ENCODE assay signal across 8 cellular contexts in genomic region chr9:83219154-83219923, GRCh38.
DNase-seq lines count a peak whose midpoint lies in the region; ATAC-seq, FAIRE-seq and TF ChIP-seq lines count a peak whose summit lies in the region.

No MANE protein-coding gene starts in this region.

- H3K4me2 ChIP-seq in smooth muscle cell, result peak overlapping the region; percentile 89

- no peaks in the 10 kb centered on the region for H3K79me2 ChIP-seq in smooth muscle cell (ENCODE audit: low read depth)

- H3K9ac ChIP-seq in duodenal mucosa (ENCODE audit: low read depth in 1 of 2, low read length in 2 of 2) (peak overlapping the region; percentile 43 to 70), smooth muscle cell (ENCODE audit: low read depth) (peak overlapping the region; percentile 41)

- peak overlapping the region; percentile 98 for H2AFZ ChIP-seq in smooth muscle cell (ENCODE audit: low read depth)

- H4K20me1 ChIP-seq in smooth muscle cell (ENCODE audit: low read depth), result no peaks in the 10 kb centered on the region

- H3K36me3 ChIP-seq in duodenal mucosa (ENCODE audit: control insufficient read depth in 1 of 2, insufficient read depth in 2 of 2, low read length in 2 of 2), result no peaks in the 10 kb centered on the region
- no peaks in the 10 kb centered on the region for H3K36me3 ChIP-seq in smooth muscle cell (ENCODE audit: low read depth)

- peak; percentile 95 for ATAC-seq in left colon
- no peak for ATAC-seq in GM21526 (IDR thresholded peaks at IDR 0.05; ENCODE audit: low FRiP score, unreplicated experiment)

- TF ChIP-seq CTCF in AG10803 (conservative IDR thresholded peaks at IDR 0.05; ENCODE audit: low read length) (peak; percentile 83), smooth muscle cell (IDR thresholded peaks at IDR 0.05; ENCODE audit: borderline replicate concordance, insufficient read depth, poor library complexity, severe bottlenecking) (peak; percentile 52)

- in situ Hi-C loops in KBM-7 (cut with MboI; ENCODE audit: low pct_unique_long_range_greater_than_20kb, low sequenced_read_pairs), result no loop called here

- WGBS in smooth muscle cell (ENCODE audit: low lambda C conversion rate), result 3% methylated on average over 40 of the region's 40 CpGs

- H3K27me3 ChIP-seq in duodenal mucosa (ENCODE audit: control insufficient read depth in 1 of 2, insufficient read depth in 2 of 2, low read length in 2 of 2) (no peaks in the 10 kb centered on the region), smooth muscle cell (ENCODE audit: low read depth) (no peaks in the 10 kb centered on the region)

- intact Hi-C loops in left colon (cut with DNase I, micrococcal nuclease), result no loop called here

- peak overlapping the region; percentile 13 for H3K27ac ChIP-seq in duodenal mucosa (ENCODE audit: low read depth, low read length)
- peak overlapping the region; percentile 47 for H3K27ac ChIP-seq in smooth muscle cell (ENCODE audit: low read depth)

- FAIRE-seq in GM18507 (lab: Jason Lieb, UNC), result no peak
- FAIRE-seq in RCC 7860 (lab: Jason Lieb, UNC), result peak; percentile 87

- peak overlapping the region; percentile 73 for H3K4me3 ChIP-seq in AG10803 (ENCODE audit: low read length)
- H3K4me3 ChIP-seq in duodenal mucosa (ENCODE audit: low read depth in 1 of 2, low read length in 2 of 2), result peak overlapping the region; percentile 77 to 86
- H3K4me3 ChIP-seq in smooth muscle cell, result peak overlapping the region; percentile 94

- peak; percentile 83 for DNase-seq in AG10803 (ENCODE audit: low read depth)
- peak; percentile 17 for DNase-seq in GM18507 (ENCODE audit: extremely low spot score, insufficient read length, low read depth)
- DNase-seq in KBM-7, result peak; percentile 76
- DNase-seq in RCC 7860 (ENCODE audit: low spot score), result peak; percentile 74
- DNase-seq in left colon, result peak; percentile 73 to 88
- peak; percentile 19 for DNase-seq in smooth muscle cell (lab: John Stamatoyannopoulos, UW; ENCODE audit: unreplicated experiment)

- peaks cover 7% of the 10 kb centered on the region for H3F3A ChIP-seq in smooth muscle cell (ENCODE audit: low read depth)

- H3K9me3 ChIP-seq in duodenal mucosa (ENCODE audit: control insufficient read depth in 1 of 2, low read length in 2 of 2) (no peaks in the 10 kb centered on the region), smooth muscle cell (replicated peaks; ENCODE audit: low read depth) (no peaks in the 10 kb centered on the region)

- H3K4me1 ChIP-seq in duodenal mucosa (ENCODE audit: control insufficient read depth in 1 of 2, insufficient read depth in 2 of 2, low read length in 2 of 2), result peaks cover 0 to 5% of the 10 kb centered on the region in 2 donors
- H3K4me1 ChIP-seq in smooth muscle cell (ENCODE audit: low read depth), result peaks cover 4% of the 10 kb centered on the region

Comparison
In these comparisons a context has a peak if more than half of its experiments do, and no peak if none do; other contexts are left out.
1. DNase-seq: peak in every context shown above with its lines; median percentile 83 in AG10803; 80 in left colon; 76 in KBM-7; 74 in RCC 7860; 19 in smooth muscle cell; 17 in GM18507.